Comparison of ENCODE assay signal across 16 cellular contexts in genomic region chr17:8069587-8069860, GRCh38. TPM values are rescaled to one million over a fixed set of nuclear protein-coding genes. Genes with fewer than 3 reads are reported as not detected.
"Had no signal": no experiment of that assay in that cellular context is flagged by ENCODE, and none has a peak within 500 bp of the region (broad histone marks: within the 10 kb centered on the region; RNA-seq: fewer than 3 reads in every experiment).

No MANE protein-coding gene starts in this region.

- DNase-seq: activated CD4-positive, alpha-beta T cell treated with anti-CD3 and anti-CD28 coated beads for 4 hours; activated CD8-positive, alpha-beta memory T cell treated with anti-CD3 and anti-CD28 coated beads, Interleukin-2, amount 50 U/mL, for 4 hours; activated CD8-positive, alpha-beta T cell treated with anti-CD3 and anti-CD28 coated beads, Interleukin-2, amount 10 ng/mL, durations not matched to agents 7 days and 5 days; activated gamma-delta T cell; activated T-cell treated with anti-CD3 and anti-CD28 coated beads, Interleukin-2, amount 50 U/mL, for 48 hours; naive thymus-derived CD4-positive, alpha-beta T cell; stimulated activated naive B cell treated with anti-CD40 and anti-IgM and Interleukin-4, amounts not matched to agents 10 μg/mL and 1 μg/mL and 100 μg/mL, for 72 hours had no signal

- H3K27ac ChIP-seq: cardiac muscle cell, gastrocnemius medialis, pancreas, tibial artery had no signal

- H3K36me3 Mint-ChIP-seq: activated naive CD4-positive, alpha-beta T cell treated with anti-CD3 and anti-CD28 coated beads, Interleukin-2, amount 50 U/mL, for 72 hours; naive thymus-derived CD4-positive, alpha-beta T cell; stimulated activated naive B cell treated with anti-CD40 and anti-IgM and Interleukin-4, amounts not matched to agents 10 μg/mL and 1 μg/mL and 100 μg/mL, for 72 hours had no signal

- H3K4me3 ChIP-seq: cardiac muscle cell, gastrocnemius medialis, heart left ventricle, pancreas, tibial artery had no signal

- H3K4me3 Mint-ChIP-seq: activated CD8-positive, alpha-beta T cell treated with anti-CD3 and anti-CD28 coated beads, Interleukin-2, amount 10 ng/mL, durations not matched to agents 7 days and 5 days; naive thymus-derived CD4-positive, alpha-beta T cell; stimulated activated naive B cell treated with anti-CD40 and anti-IgM and Interleukin-4, amounts not matched to agents 10 μg/mL and 1 μg/mL and 100 μg/mL, for 72 hours; T-helper 1 cell treated with Interleukin-12 subunit alpha and Interleukin-12 subunit beta and Interleukin-4 antibody, amounts not matched to agents 30 μg/mL and 1 μg/mL, for 36 hours had no signal

- H3K9me3 Mint-ChIP-seq: activated naive CD4-positive, alpha-beta T cell treated with anti-CD3 and anti-CD28 coated beads, Interleukin-2, amount 50 U/mL, for 72 hours; stimulated activated naive B cell treated with anti-CD40 and anti-IgM and Interleukin-4, amounts not matched to agents 10 μg/mL and 1 μg/mL and 100 μg/mL, for 72 hours; T-helper 1 cell treated with Interleukin-12 subunit alpha and Interleukin-12 subunit beta and Interleukin-4 antibody, amounts not matched to agents 30 μg/mL and 1 μg/mL, for 36 hours had no signal

- ATAC-seq: activated CD8-positive, alpha-beta T cell treated with anti-CD3 and anti-CD28 coated beads, Interleukin-2, amount 10 ng/mL, durations not matched to agents 7 days and 5 days; activated naive CD4-positive, alpha-beta T cell treated with anti-CD3 and anti-CD28 coated beads, Interleukin-2, amount 50 U/mL, for 72 hours had no signal

- H3K4me1 ChIP-seq: pancreas had no signal

- H3K27ac Mint-ChIP-seq: activated CD8-positive, alpha-beta T cell treated with anti-CD3 and anti-CD28 coated beads, Interleukin-2, amount 10 ng/mL, durations not matched to agents 7 days and 5 days; activated naive CD4-positive, alpha-beta T cell treated with anti-CD3 and anti-CD28 coated beads, Interleukin-2, amount 50 U/mL, for 72 hours; stimulated activated naive B cell treated with anti-CD40 and anti-IgM and Interleukin-4, amounts not matched to agents 10 μg/mL and 1 μg/mL and 100 μg/mL, for 72 hours had no signal

- H3K9me3 ChIP-seq: gastrocnemius medialis, heart left ventricle, pancreas, tibial artery had no signal

- H3K36me3 ChIP-seq: cardiac muscle cell, gastrocnemius medialis, heart left ventricle, pancreas, tibial artery had no signal

RNA-seq across cellular contexts. Expression of gene ALOX12B, which starts 18.0 kb away (rescaled TPM):
- total RNA-seq: gastrocnemius medialis, heart left ventricle, lung microvascular endothelial cell, subcutaneous adipose tissue had no signal

RNA-seq across cellular contexts. Expression of gene ALOX15B, which starts 30.7 kb away (rescaled TPM):
- total RNA-seq: activated CD8-positive, alpha-beta T cell treated with anti-CD3 and anti-CD28 coated beads, Interleukin-2, amount 10 ng/mL, durations not matched to agents 7 days and 5 days; activated naive CD4-positive, alpha-beta T cell treated with anti-CD3 and anti-CD28 coated beads, Interleukin-2, amount 50 U/mL, for 72 hours; lung microvascular endothelial cell had no signal

RNA-seq across cellular contexts. Expression of gene ALOXE3, which starts 48.8 kb away (rescaled TPM):
- total RNA-seq: activated CD8-positive, alpha-beta T cell treated with anti-CD3 and anti-CD28 coated beads, Interleukin-2, amount 10 ng/mL, durations not matched to agents 7 days and 5 days; cardiac muscle cell; gastrocnemius medialis; heart left ventricle; lung microvascular endothelial cell; pancreas; subcutaneous adipose tissue had no signal

RNA-seq across cellular contexts. Expression of gene HES7, which starts 54.4 kb away (rescaled TPM):
- total RNA-seq: gastrocnemius medialis, lung microvascular endothelial cell, pancreas, subcutaneous adipose tissue had no signal
